3 cellular contexts compared by ENCODE assay signal in genomic region chr12:23817345-23817744, GRCh38.
TF ChIP-seq lines count a peak whose summit lies in the region.

No MANE protein-coding gene starts in this region.

TF ChIP-seq in HepG2, 621 proteins besides CTCF, POLR2A, EP300 and RAD21:
- no peak for TF ChIP-seq CEBPG (CRISPR knock-in tag; IDR thresholded peaks at IDR 0.05)
- peak; percentile 54 for TF ChIP-seq CEBPB (IDR thresholded peaks at IDR 0.05; ENCODE audit: borderline replicate concordance, low read depth, low read length)
- TF ChIP-seq HOXA3 (CRISPR knock-in tag; IDR thresholded peaks at IDR 0.05), result no peak

TF ChIP-seq in Ishikawa, 13 proteins besides CTCF, POLR2A, EP300 and RAD21:
- 0 out of 2 replicates have a peak, but pooled peaks have one; percentile 8 for TF ChIP-seq CEBPB (IDR thresholded peaks at IDR 0.05)
- TF ChIP-seq REST (IDR thresholded peaks at IDR 0.05; ENCODE audit: low read depth), result no peak
TF ChIP-seq in Ishikawa: peak in this region for 1.

TF ChIP-seq in H1, 55 proteins besides CTCF, POLR2A, EP300 and RAD21:
- peak; percentile 51; the same call in 1 of the 2 replicates for TF ChIP-seq CEBPB (IDR thresholded peaks at IDR 0.05; ENCODE audit: low read depth, low read length)
- no peak for TF ChIP-seq SIN3A (conservative IDR thresholded peaks at IDR 0.05 in 1 of 2, IDR thresholded peaks at IDR 0.05 in 1 of 2; ENCODE audit: low read depth in 1 of 2, low read length in 2 of 2)
